9 cellular contexts compared by ENCODE assay signal in genomic region chr7:1058821-1059199, GRCh38. TPM values are rescaled to one million over a fixed set of nuclear protein-coding genes. Genes with fewer than 3 reads are reported as not detected.
DNase-seq lines count a peak whose midpoint lies in the region; ATAC-seq and TF ChIP-seq lines count a peak whose summit lies in the region.
"Had no signal": no experiment of that assay in that cellular context is flagged by ENCODE, and none has a peak within 500 bp of the region (broad histone marks: within the 10 kb centered on the region; RNA-seq: fewer than 3 reads in every experiment).

No MANE protein-coding gene starts in this region.

- peak overlapping the region; percentile 65 for H3K27ac ChIP-seq in lower lobe of right lung
- H3K27ac ChIP-seq: psoas muscle had no signal

- ATAC-seq in lower lobe of right lung (no peak), GM19324 (IDR thresholded peaks at IDR 0.05; ENCODE audit: low FRiP score, unreplicated experiment) (no peak)
- ATAC-seq: psoas muscle had no signal

- peaks cover 43% of the 10 kb centered on the region for H3K4me1 ChIP-seq in lower lobe of right lung

- CTCF ChIA-PET in AG04449 (lab: Yijun Ruan, JAX) (interaction anchor here (0.9 to 14.2 kb wide), 7 partner anchors 10 to 63 kb away, joined by 3 to 558 read pairs (median 4); partner anchors contain the start of gene GPR146), HEK293T (lab: Yijun Ruan, JAX) (interaction anchor here (0.9 kb wide), 1 partner anchor 65 kb away, joined by 3 read pairs; no protein-coding TSS in a partner anchor)

- no peaks in the 10 kb centered on the region for H3K27me3 ChIP-seq in lower lobe of right lung (ENCODE audit: low read depth)

- H3K4me3 Mint-ChIP-seq in brain: peak overlapping the region in 1 of 5 experiments; percentile 36

- DNase-seq in AG04449 (ENCODE audit: low read depth, low spot score) (no peak), HCEC 1CT (peak; percentile 41), lower lobe of right lung (no peak), HEK293T (ENCODE audit: extremely low spot score) (no peak), NCI-H2196 (lab: John Stamatoyannopoulos, UW; ENCODE audit: unreplicated experiment) (no peak), cerebellar nuclear complex (lab: John Stamatoyannopoulos, UW) (no peak)

- POLR2A ChIA-PET in AG04449 (lab: Yijun Ruan, JAX): no interaction called here
- POLR2A ChIA-PET in HEK293T (lab: Yijun Ruan, JAX): interaction anchor here (1.0 to 1.2 kb wide), 2 partner anchors 14 to 83 kb away, joined by 3 to 5 read pairs; partner anchors contain the start of genes COX19 and GPR146

- H3K9me3 ChIP-seq in lower lobe of right lung: no peaks in the 10 kb centered on the region
- H3K9me3 ChIP-seq: psoas muscle had no signal

- H3K4me3 ChIP-seq in AG04449 (ENCODE audit: low read depth, low read length) (no peak overlapping the region), lower lobe of right lung (no peak overlapping the region)
- H3K4me3 ChIP-seq: psoas muscle had no signal

- TF ChIP-seq CTCF in AG04449 (IDR thresholded peaks at IDR 0.05; ENCODE audit: insufficient read depth, low read length, missing control alignments) (peak; percentile 3), brain (conservative IDR thresholded peaks at IDR 0.05) (no peak), lower lobe of right lung (IDR thresholded peaks at IDR 0.05) (no peak)

- H3K36me3 Mint-ChIP-seq in brain: peaks cover 3% of the 10 kb centered on the region

- H3K27ac Mint-ChIP-seq in brain: peak overlapping the region in 4 of 5 experiments; percentile 49 to 90 (median 63)

- H3K27me3 Mint-ChIP-seq in brain: peaks cover 3% of the 10 kb centered on the region

- H3K4me1 Mint-ChIP-seq in brain: peaks cover 53% of the 10 kb centered on the region

- H3K36me3 ChIP-seq in lower lobe of right lung: peaks cover 19% of the 10 kb centered on the region

- no peaks in the 10 kb centered on the region for H3K9me3 Mint-ChIP-seq in brain

- intact Hi-C loops in lower lobe of right lung (cut with DNase I): no loop called here

TF ChIP-seq in HEK293T, 16 proteins besides CTCF, POLR2A, EP300 and RAD21:
- TF ChIP-seq ZNF384 (IDR thresholded peaks at IDR 0.05): no peak
- TF ChIP-seq PKNOX1 (IDR thresholded peaks at IDR 0.05): no peak
- TF ChIP-seq NFRKB (IDR thresholded peaks at IDR 0.05): no peak
- no peak for TF ChIP-seq FOXK2 (IDR thresholded peaks at IDR 0.05)
- TF ChIP-seq L3MBTL2 (conservative IDR thresholded peaks at IDR 0.05): no peak
- TF ChIP-seq SP1 (IDR thresholded peaks at IDR 0.05): no peak
- no peak for TF ChIP-seq LEF1 (IDR thresholded peaks at IDR 0.05; ENCODE audit: borderline replicate concordance)
- TF ChIP-seq CTBP1 (IDR thresholded peaks at IDR 0.05; ENCODE audit: borderline replicate concordance): no peak
- TF ChIP-seq SUZ12 (IDR thresholded peaks at IDR 0.05): no peak
- TF ChIP-seq FOXM1 (IDR thresholded peaks at IDR 0.05; ENCODE audit: borderline replicate concordance): no peak
- TF ChIP-seq ARNT (IDR thresholded peaks at IDR 0.05): no peak
- no peak for TF ChIP-seq TARDBP (IDR thresholded peaks at IDR 0.05)
TF ChIP-seq in HEK293T: peak in this region for 0.

RNA-seq across cellular contexts. Expression of gene GPR146, which starts 14.5 kb away (rescaled TPM):
- 10.5 TPM for polyA plus RNA-seq in brain (ENCODE audit: insufficient read depth, low read depth, low replicate concordance)
- 44.8 TPM for total RNA-seq in lower lobe of right lung

RNA-seq across cellular contexts. Expression of gene GPER1, which starts 29.1 kb away (rescaled TPM):
- 10.9 TPM for polyA plus RNA-seq in brain (ENCODE audit: insufficient read depth, low read depth, low replicate concordance)
- 26.0 TPM for total RNA-seq in lower lobe of right lung
